9 cellular contexts compared by ENCODE assay signal in the genomic region with DNA sequence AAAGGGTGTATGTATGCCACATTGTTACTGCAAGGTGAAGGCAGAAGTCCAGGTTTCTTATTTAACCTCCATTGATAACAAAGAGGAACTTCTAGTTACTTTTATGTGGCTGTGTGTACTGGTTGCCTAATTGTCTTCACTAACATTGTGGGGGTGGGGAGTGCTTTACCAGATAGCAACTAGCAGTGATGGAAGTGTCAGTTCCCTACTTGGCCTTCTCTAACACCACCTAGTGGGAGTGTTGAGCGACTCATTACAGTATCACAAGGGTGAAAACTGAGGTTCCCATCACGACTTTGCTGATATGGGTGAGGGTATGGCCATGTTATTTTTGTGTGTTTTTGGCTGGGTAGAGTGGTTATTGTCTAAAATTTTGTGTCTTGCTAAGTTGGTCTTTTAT.
A peak's percentile ranks its signal among the peaks of the same experiment; 100 is the strongest.
DNase-seq lines count a peak whose midpoint lies in the region; ATAC-seq and TF ChIP-seq lines count a peak whose summit lies in the region.
"Had no signal": no experiment of that assay in that cellular context is flagged by ENCODE, and none has a peak within 500 bp of the region (broad histone marks: within the 10 kb centered on the region; RNA-seq: fewer than 3 reads in every experiment).

No MANE protein-coding gene starts in this region.

- intact Hi-C loops in mammary epithelial cell (cut with micrococcal nuclease) = loop anchor here (1.0 to 5.0 kb wide), 2 partner anchors 130 to 185 kb away; no protein-coding TSS in a partner anchor
- intact Hi-C loops in Right ventricle myocardium superior (cut with DNase I) = no loop called here
- intact Hi-C loops in esophagus muscularis mucosa (cut with DNase I) = no loop called here

- H3K79me2 ChIP-seq in mammary epithelial cell (ENCODE audit: insufficient read depth, low read length) = no peaks in the 10 kb centered on the region

- H3K27ac ChIP-seq in mammary epithelial cell (ENCODE audit: insufficient read depth, low read depth, low read length) (no peak overlapping the region), esophagus muscularis mucosa (replicated peaks in 1 of 4) (no peak overlapping the region)
- H3K27ac ChIP-seq: upper lobe of left lung had no signal

- DNase-seq in HAP-1 (ENCODE audit: low spot score in 2 of 2) (peak; percentile 53 to 57), LNCaP clone FGC (ENCODE audit: low read depth) (peak; percentile 58), mammary epithelial cell (peak; percentile 30), pons (ENCODE audit: low spot score) (peak; percentile 28), NCI-H128 (lab: John Stamatoyannopoulos, UW; ENCODE audit: unreplicated experiment) (no peak), Right ventricle myocardium superior (no peak), esophagus muscularis mucosa (ENCODE audit: extremely low spot score) (no peak)
- DNase-seq: upper lobe of left lung had no signal

- H3K9me3 ChIP-seq in HAP-1 = no peaks in the 10 kb centered on the region
- no peaks in the 10 kb centered on the region for H3K9me3 ChIP-seq in mammary epithelial cell (replicated peaks; ENCODE audit: insufficient read depth, low read length)
- no peaks in the 10 kb centered on the region for H3K9me3 ChIP-seq in esophagus muscularis mucosa
- H3K9me3 ChIP-seq: upper lobe of left lung had no signal

- H3K4me1 ChIP-seq in HAP-1 = peaks cover 2% of the 10 kb centered on the region; the same call in 1 of the 2 replicates
- H3K4me1 ChIP-seq in mammary epithelial cell (ENCODE audit: insufficient read depth, low read length) = no peaks in the 10 kb centered on the region
- H3K4me1 ChIP-seq in esophagus muscularis mucosa = no peaks in the 10 kb centered on the region
- H3K4me1 ChIP-seq: upper lobe of left lung had no signal

- H3K4me2 ChIP-seq in mammary epithelial cell (ENCODE audit: insufficient read depth, low read depth, low read length) = no peak overlapping the region

- ATAC-seq in Right ventricle myocardium superior (ENCODE audit: poor library complexity) = no peak

- no peak for TF ChIP-seq POLR2A in esophagus muscularis mucosa (IDR thresholded peaks at IDR 0.05; ENCODE audit: low read depth)

- in situ Hi-C loops in HAP-1 (cut with MboI; ENCODE audit: low sequenced_read_pairs) (no loop called here), mammary epithelial cell (cut with MboI; ENCODE audit: low sequenced_read_pairs in 2 of 2) (no loop called here)

- CTCF ChIA-PET in mammary epithelial cell (lab: Charles Lee; ENCODE audit: low non-redundant PET) = no interaction called here

- no peak for TF ChIP-seq EP300 in esophagus muscularis mucosa (IDR thresholded peaks at IDR 0.05)

- WGBS in mammary epithelial cell (ENCODE audit: low coverage, missing lambda C conversion rate) = 5% methylated on average over 2 of the region's 2 CpGs
- WGBS in esophagus muscularis mucosa = 66% methylated on average over 2 of the region's 2 CpGs

- no peak overlapping the region for H3K9ac ChIP-seq in mammary epithelial cell (ENCODE audit: insufficient read depth, low read length)

- H4K20me1 ChIP-seq in mammary epithelial cell (ENCODE audit: insufficient read depth, low read length) = no peaks in the 10 kb centered on the region

- 0 out of 2 replicates have a peak, but pooled peaks have one; percentile 29 for TF ChIP-seq CTCF in GM12874 (IDR thresholded peaks at IDR 0.05; ENCODE audit: insufficient read depth, low read depth, low read length)
- TF ChIP-seq CTCF in LNCaP clone FGC (IDR thresholded peaks at IDR 0.05; ENCODE audit: control insufficient read depth, extremely low read depth, insufficient read depth) = peak; percentile 62
- TF ChIP-seq CTCF in mammary epithelial cell (conservative IDR thresholded peaks at IDR 0.05 in 1 of 2, IDR thresholded peaks at IDR 0.05 in 1 of 2; ENCODE audit: extremely low read depth in 1 of 2, insufficient read depth in 1 of 2, low read depth in 1 of 2, low read length in 2 of 2) = peak; percentile 30 to 61
- TF ChIP-seq CTCF in esophagus muscularis mucosa (IDR thresholded peaks at IDR 0.05) = peak in 1 of 3 experiments; percentile 8

- H2AFZ ChIP-seq in mammary epithelial cell (ENCODE audit: low read depth, low read length) = no peak overlapping the region

- H3K36me3 ChIP-seq in HAP-1 (replicated peaks) (no peaks in the 10 kb centered on the region), mammary epithelial cell (ENCODE audit: insufficient read depth, low read length) (no peaks in the 10 kb centered on the region), esophagus muscularis mucosa (no peaks in the 10 kb centered on the region)
- H3K36me3 ChIP-seq: upper lobe of left lung had no signal

- dilution Hi-C loops in mammary epithelial cell (cut with HindIII; ENCODE audit: low sequenced_read_pairs) = no loop called here

- no peak overlapping the region for H3K4me3 ChIP-seq in HAP-1
- H3K4me3 ChIP-seq in LNCaP clone FGC (ENCODE audit: low read depth, low read length) = no peak overlapping the region
- H3K4me3 ChIP-seq in mammary epithelial cell (replicated peaks in 1 of 3; ENCODE audit: insufficient read depth in 1 of 3, low read depth in 2 of 3, low read length in 3 of 3) = no peak overlapping the region
- no peak overlapping the region for H3K4me3 ChIP-seq in esophagus muscularis mucosa
- H3K4me3 ChIP-seq: upper lobe of left lung had no signal

- H3K27me3 ChIP-seq in HAP-1 (ENCODE audit: low read depth) = no peaks in the 10 kb centered on the region
- peaks cover 4% of the 10 kb centered on the region for H3K27me3 ChIP-seq in mammary epithelial cell (ENCODE audit: insufficient read depth, low read length)
- no peaks in the 10 kb centered on the region for H3K27me3 ChIP-seq in esophagus muscularis mucosa
- H3K27me3 ChIP-seq: upper lobe of left lung had no signal

- BruUV-seq in mammary epithelial cell (replicated peaks; lab: Mats Ljungman, UMichigan) = no TSS peak

Comparison
In these comparisons a context has a peak if more than half of its experiments do, and no peak if none do; other contexts are left out.
1. DNase-seq: peak in HAP-1 (2 of 2), LNCaP clone FGC (single experiment), mammary epithelial cell (single experiment) and pons (single experiment); none in NCI-H128 (single experiment), Right ventricle myocardium superior (single experiment) and esophagus muscularis mucosa (single experiment).